In the genomic region with DNA sequence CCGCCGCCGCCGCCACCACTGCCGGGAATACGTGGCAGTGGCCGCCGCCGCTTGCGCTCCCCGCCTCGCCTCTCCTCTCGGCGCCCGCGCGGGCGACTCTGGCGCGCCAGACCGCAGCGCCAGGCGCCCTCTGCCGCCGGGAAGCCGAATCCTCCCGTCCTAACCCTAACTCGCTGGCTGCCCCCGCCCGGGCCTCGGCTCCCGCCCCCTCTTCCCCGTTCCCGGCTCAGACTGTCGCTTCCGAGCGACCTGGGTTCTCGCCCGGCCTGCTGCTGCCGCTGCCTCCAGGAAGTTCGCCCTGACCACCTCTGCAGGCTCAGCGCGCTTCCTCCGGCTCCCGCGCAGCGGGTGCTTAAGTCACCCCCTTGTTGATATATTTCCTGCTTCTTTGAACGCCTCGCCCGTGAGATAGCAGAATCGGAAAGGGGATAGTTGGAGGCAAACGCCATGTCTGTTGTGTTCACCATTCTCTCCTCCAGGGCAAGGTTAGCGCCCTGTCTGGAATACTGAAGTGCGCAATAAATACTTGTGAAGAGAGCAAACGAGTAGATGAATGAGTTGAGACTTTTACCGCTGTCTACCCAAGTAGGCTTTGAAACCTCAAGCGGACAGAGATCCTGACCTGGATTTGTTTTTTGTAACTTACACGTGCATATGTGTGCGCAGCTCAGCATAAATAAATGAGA, we compare ENCODE assay signal across 1 cellular context.
TF ChIP-seq lines count a peak whose summit lies in the region.

A gene with protein sequence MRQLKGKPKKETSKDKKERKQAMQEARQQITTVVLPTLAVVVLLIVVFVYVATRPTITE (minus strand): TSS at position 100 of the 686 bp plus-strand sequence. CDS start 64,202 bp downstream, outside the sequence.

TF ChIP-seq in HepG2, 621 proteins besides CTCF, POLR2A, EP300 and RAD21 (continued from another document and continues in another):
- TF ChIP-seq, protein P1, sequence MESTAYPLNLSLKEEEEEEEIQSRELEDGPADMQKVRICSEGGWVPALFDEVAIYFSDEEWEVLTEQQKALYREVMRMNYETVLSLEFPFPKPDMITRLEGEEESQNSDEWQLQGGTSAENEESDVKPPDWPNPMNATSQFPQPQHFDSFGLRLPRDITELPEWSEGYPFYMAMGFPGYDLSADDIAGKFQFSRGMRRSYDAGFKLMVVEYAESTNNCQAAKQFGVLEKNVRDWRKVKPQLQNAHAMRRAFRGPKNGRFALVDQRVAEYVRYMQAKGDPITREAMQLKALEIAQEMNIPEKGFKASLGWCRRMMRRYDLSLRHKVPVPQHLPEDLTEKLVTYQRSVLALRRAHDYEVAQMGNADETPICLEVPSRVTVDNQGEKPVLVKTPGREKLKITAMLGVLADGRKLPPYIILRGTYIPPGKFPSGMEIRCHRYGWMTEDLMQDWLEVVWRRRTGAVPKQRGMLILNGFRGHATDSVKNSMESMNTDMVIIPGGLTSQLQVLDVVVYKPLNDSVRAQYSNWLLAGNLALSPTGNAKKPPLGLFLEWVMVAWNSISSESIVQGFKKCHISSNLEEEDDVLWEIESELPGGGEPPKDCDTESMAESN (CRISPR knock-in tag; conservative IDR thresholded peaks at IDR 0.05) = 0 out of 2 replicates have a peak, but pooled peaks have one; percentile 28
- TF ChIP-seq ZNF343 (CRISPR knock-in tag; IDR thresholded peaks at IDR 0.05) (peak; percentile 50; the same call in 1 of the 2 replicates), ISL2 (CRISPR knock-in tag; IDR thresholded peaks at IDR 0.05) (peak; percentile 67; the same call in 1 of the 2 replicates), KMT2A (CRISPR knock-in tag; IDR thresholded peaks at IDR 0.05) (peak; percentile 73), TEAD3 (CRISPR knock-in tag; optimal IDR thresholded peaks at IDR 0.05; ENCODE audit: borderline replicate concordance) (peak; percentile 38), YY1 (IDR thresholded peaks at IDR 0.05; ENCODE audit: insufficient read depth, insufficient replicate concordance, low read depth, low read length) (peak; percentile 80), ELF1 (CRISPR knock-in tag; IDR thresholded peaks at IDR 0.05) (peak; percentile 64), NONO (IDR thresholded peaks at IDR 0.05) (no peak), NONO (CRISPR knock-in tag; conservative IDR thresholded peaks at IDR 0.05) (no peak; the same call in 1 of the 2 replicates), ZNF567 (CRISPR knock-in tag; IDR thresholded peaks at IDR 0.05; ENCODE audit: borderline replicate concordance) (no peak), LCORL (IDR thresholded peaks at IDR 0.05) (no peak), LCORL (CRISPR knock-in tag; IDR thresholded peaks at IDR 0.05) (0 out of 2 replicates have a peak, but pooled peaks have one; percentile 15), ZNF205 (CRISPR knock-in tag; IDR thresholded peaks at IDR 0.05) (peak; percentile 52; the same call in 1 of the 2 replicates), HDAC1 (CRISPR knock-in tag; IDR thresholded peaks at IDR 0.05) (peak; percentile 88), MEF2D (CRISPR knock-in tag; IDR thresholded peaks at IDR 0.05) (peak; percentile 38; the same call in 1 of the 2 replicates), RARA (CRISPR knock-in tag; IDR thresholded peaks at IDR 0.05) (peak; percentile 29; the same call in 1 of the 2 replicates), PCBP1 (IDR thresholded peaks at IDR 0.05; ENCODE audit: borderline replicate concordance, low read depth, low read length) (0 out of 2 replicates have a peak, but pooled peaks have one; percentile 31), ZNF3 (CRISPR knock-in tag; IDR thresholded peaks at IDR 0.05) (peak; percentile 66; the same call in 1 of the 2 replicates), KDM4B (CRISPR knock-in tag; IDR thresholded peaks at IDR 0.05) (peak; percentile 73), ZNF644 (CRISPR knock-in tag; IDR thresholded peaks at IDR 0.05; ENCODE audit: low read depth) (peak; percentile 20; the same call in 1 of the 2 replicates), NFKB2 (CRISPR knock-in tag; IDR thresholded peaks at IDR 0.05; ENCODE audit: borderline replicate concordance) (0 out of 2 replicates have a peak, but pooled peaks have one; percentile 19), ZNF160 (CRISPR knock-in tag; IDR thresholded peaks at IDR 0.05) (no peak), MAFF (IDR thresholded peaks at IDR 0.05; ENCODE audit: low read depth, low read length) (no peak), ZMYM3 (CRISPR knock-in tag; IDR thresholded peaks at IDR 0.05) (peak; percentile 100), ZNF839 (CRISPR knock-in tag; IDR thresholded peaks at IDR 0.05; ENCODE audit: borderline replicate concordance) (no peak), HNF4G (IDR thresholded peaks at IDR 0.05; ENCODE audit: borderline replicate concordance, low read depth, low read length) (peak; percentile 11; the same call in 1 of the 2 replicates), HNF4G (CRISPR knock-in tag; IDR thresholded peaks at IDR 0.05; ENCODE audit: borderline replicate concordance, low read depth) (no peak), ZNF83 (CRISPR knock-in tag; IDR thresholded peaks at IDR 0.05; ENCODE audit: borderline replicate concordance) (no peak), SALL1 (CRISPR knock-in tag; IDR thresholded peaks at IDR 0.05) (peak; percentile 75), ZNF891 (CRISPR knock-in tag; IDR thresholded peaks at IDR 0.05) (no peak), ATF7-NPFF (CRISPR knock-in tag; IDR thresholded peaks at IDR 0.05; ENCODE audit: low read depth) (no peak; the same call in 1 of the 2 replicates), ZMAT3 (CRISPR knock-in tag; conservative IDR thresholded peaks at IDR 0.05) (peak; percentile 63), FOSL2 (CRISPR knock-in tag; IDR thresholded peaks at IDR 0.05) (peak; percentile 56), WIZ (CRISPR knock-in tag; IDR thresholded peaks at IDR 0.05) (0 out of 2 replicates have a peak, but pooled peaks have one; percentile 77), GATAD1 (CRISPR knock-in tag; IDR thresholded peaks at IDR 0.05) (peak; percentile 34; the same call in 1 of the 2 replicates), ZNF788 (CRISPR knock-in tag; IDR thresholded peaks at IDR 0.05; ENCODE audit: borderline replicate concordance) (peak; percentile 70; the same call in 1 of the 2 replicates), NRL (CRISPR knock-in tag; IDR thresholded peaks at IDR 0.05; ENCODE audit: borderline replicate concordance) (peak; percentile 12; the same call in 1 of the 2 replicates), MEIS1 (CRISPR knock-in tag; IDR thresholded peaks at IDR 0.05; ENCODE audit: borderline replicate concordance) (0 out of 2 replicates have a peak, but pooled peaks have one; percentile 45), HNRNPLL (IDR thresholded peaks at IDR 0.05; ENCODE audit: low read depth, low read length, poor library complexity, severe bottlenecking) (peak; percentile 73), ZNF781 (CRISPR knock-in tag; IDR thresholded peaks at IDR 0.05; ENCODE audit: borderline replicate concordance, not compliant biosample characterization) (peak; percentile 41), RBFOX2 (IDR thresholded peaks at IDR 0.05; ENCODE audit: low read depth, low read length) (peak; percentile 52; the same call in 1 of the 2 replicates), ZNF451 (CRISPR knock-in tag; IDR thresholded peaks at IDR 0.05) (no peak)
- TF ChIP-seq, protein P2, sequence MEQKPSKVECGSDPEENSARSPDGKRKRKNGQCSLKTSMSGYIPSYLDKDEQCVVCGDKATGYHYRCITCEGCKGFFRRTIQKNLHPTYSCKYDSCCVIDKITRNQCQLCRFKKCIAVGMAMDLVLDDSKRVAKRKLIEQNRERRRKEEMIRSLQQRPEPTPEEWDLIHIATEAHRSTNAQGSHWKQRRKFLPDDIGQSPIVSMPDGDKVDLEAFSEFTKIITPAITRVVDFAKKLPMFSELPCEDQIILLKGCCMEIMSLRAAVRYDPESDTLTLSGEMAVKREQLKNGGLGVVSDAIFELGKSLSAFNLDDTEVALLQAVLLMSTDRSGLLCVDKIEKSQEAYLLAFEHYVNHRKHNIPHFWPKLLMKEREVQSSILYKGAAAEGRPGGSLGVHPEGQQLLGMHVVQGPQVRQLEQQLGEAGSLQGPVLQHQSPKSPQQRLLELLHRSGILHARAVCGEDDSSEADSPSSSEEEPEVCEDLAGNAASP (CRISPR knock-in tag; IDR thresholded peaks at IDR 0.05; ENCODE audit: borderline replicate concordance) = peak; percentile 49; the same call in 1 of the 2 replicates
- TF ChIP-seq, protein P3, sequence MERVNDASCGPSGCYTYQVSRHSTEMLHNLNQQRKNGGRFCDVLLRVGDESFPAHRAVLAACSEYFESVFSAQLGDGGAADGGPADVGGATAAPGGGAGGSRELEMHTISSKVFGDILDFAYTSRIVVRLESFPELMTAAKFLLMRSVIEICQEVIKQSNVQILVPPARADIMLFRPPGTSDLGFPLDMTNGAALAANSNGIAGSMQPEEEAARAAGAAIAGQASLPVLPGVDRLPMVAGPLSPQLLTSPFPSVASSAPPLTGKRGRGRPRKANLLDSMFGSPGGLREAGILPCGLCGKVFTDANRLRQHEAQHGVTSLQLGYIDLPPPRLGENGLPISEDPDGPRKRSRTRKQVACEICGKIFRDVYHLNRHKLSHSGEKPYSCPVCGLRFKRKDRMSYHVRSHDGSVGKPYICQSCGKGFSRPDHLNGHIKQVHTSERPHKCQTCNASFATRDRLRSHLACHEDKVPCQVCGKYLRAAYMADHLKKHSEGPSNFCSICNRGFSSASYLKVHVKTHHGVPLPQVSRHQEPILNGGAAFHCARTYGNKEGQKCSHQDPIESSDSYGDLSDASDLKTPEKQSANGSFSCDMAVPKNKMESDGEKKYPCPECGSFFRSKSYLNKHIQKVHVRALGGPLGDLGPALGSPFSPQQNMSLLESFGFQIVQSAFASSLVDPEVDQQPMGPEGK (CRISPR knock-in tag; IDR thresholded peaks at IDR 0.05) = peak; percentile 92
- TF ChIP-seq, protein P4, sequence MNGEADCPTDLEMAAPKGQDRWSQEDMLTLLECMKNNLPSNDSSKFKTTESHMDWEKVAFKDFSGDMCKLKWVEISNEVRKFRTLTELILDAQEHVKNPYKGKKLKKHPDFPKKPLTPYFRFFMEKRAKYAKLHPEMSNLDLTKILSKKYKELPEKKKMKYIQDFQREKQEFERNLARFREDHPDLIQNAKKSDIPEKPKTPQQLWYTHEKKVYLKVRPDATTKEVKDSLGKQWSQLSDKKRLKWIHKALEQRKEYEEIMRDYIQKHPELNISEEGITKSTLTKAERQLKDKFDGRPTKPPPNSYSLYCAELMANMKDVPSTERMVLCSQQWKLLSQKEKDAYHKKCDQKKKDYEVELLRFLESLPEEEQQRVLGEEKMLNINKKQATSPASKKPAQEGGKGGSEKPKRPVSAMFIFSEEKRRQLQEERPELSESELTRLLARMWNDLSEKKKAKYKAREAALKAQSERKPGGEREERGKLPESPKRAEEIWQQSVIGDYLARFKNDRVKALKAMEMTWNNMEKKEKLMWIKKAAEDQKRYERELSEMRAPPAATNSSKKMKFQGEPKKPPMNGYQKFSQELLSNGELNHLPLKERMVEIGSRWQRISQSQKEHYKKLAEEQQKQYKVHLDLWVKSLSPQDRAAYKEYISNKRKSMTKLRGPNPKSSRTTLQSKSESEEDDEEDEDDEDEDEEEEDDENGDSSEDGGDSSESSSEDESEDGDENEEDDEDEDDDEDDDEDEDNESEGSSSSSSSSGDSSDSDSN (CRISPR knock-in tag; IDR thresholded peaks at IDR 0.05) = peak; percentile 80
- TF ChIP-seq, protein P5, sequence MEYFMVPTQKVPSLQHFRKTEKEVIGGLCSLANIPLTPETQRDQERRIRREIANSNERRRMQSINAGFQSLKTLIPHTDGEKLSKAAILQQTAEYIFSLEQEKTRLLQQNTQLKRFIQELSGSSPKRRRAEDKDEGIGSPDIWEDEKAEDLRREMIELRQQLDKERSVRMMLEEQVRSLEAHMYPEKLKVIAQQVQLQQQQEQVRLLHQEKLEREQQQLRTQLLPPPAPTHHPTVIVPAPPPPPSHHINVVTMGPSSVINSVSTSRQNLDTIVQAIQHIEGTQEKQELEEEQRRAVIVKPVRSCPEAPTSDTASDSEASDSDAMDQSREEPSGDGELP (IDR thresholded peaks at IDR 0.05; ENCODE audit: borderline replicate concordance, low read depth) = no peak
- TF ChIP-seq, protein P6, sequence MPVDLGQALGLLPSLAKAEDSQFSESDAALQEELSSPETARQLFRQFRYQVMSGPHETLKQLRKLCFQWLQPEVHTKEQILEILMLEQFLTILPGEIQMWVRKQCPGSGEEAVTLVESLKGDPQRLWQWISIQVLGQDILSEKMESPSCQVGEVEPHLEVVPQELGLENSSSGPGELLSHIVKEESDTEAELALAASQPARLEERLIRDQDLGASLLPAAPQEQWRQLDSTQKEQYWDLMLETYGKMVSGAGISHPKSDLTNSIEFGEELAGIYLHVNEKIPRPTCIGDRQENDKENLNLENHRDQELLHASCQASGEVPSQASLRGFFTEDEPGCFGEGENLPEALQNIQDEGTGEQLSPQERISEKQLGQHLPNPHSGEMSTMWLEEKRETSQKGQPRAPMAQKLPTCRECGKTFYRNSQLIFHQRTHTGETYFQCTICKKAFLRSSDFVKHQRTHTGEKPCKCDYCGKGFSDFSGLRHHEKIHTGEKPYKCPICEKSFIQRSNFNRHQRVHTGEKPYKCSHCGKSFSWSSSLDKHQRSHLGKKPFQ (CRISPR knock-in tag; IDR thresholded peaks at IDR 0.05; ENCODE audit: insufficient replicate concordance) = no peak
- TF ChIP-seq, protein P7, sequence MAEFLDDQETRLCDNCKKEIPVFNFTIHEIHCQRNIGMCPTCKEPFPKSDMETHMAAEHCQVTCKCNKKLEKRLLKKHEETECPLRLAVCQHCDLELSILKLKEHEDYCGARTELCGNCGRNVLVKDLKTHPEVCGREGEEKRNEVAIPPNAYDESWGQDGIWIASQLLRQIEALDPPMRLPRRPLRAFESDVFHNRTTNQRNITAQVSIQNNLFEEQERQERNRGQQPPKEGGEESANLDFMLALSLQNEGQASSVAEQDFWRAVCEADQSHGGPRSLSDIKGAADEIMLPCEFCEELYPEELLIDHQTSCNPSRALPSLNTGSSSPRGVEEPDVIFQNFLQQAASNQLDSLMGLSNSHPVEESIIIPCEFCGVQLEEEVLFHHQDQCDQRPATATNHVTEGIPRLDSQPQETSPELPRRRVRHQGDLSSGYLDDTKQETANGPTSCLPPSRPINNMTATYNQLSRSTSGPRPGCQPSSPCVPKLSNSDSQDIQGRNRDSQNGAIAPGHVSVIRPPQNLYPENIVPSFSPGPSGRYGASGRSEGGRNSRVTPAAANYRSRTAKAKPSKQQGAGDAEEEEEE (CRISPR knock-in tag; IDR thresholded peaks at IDR 0.05; ENCODE audit: borderline replicate concordance) = peak; percentile 67; the same call in 1 of the 2 replicates
- TF ChIP-seq, protein P8, sequence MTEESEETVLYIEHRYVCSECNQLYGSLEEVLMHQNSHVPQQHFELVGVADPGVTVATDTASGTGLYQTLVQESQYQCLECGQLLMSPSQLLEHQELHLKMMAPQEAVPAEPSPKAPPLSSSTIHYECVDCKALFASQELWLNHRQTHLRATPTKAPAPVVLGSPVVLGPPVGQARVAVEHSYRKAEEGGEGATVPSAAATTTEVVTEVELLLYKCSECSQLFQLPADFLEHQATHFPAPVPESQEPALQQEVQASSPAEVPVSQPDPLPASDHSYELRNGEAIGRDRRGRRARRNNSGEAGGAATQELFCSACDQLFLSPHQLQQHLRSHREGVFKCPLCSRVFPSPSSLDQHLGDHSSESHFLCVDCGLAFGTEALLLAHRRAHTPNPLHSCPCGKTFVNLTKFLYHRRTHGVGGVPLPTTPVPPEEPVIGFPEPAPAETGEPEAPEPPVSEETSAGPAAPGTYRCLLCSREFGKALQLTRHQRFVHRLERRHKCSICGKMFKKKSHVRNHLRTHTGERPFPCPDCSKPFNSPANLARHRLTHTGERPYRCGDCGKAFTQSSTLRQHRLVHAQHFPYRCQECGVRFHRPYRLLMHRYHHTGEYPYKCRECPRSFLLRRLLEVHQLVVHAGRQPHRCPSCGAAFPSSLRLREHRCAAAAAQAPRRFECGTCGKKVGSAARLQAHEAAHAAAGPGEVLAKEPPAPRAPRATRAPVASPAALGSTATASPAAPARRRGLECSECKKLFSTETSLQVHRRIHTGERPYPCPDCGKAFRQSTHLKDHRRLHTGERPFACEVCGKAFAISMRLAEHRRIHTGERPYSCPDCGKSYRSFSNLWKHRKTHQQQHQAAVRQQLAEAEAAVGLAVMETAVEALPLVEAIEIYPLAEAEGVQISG (CRISPR knock-in tag; IDR thresholded peaks at IDR 0.05) = peak; percentile 76
